In the genomic region with DNA sequence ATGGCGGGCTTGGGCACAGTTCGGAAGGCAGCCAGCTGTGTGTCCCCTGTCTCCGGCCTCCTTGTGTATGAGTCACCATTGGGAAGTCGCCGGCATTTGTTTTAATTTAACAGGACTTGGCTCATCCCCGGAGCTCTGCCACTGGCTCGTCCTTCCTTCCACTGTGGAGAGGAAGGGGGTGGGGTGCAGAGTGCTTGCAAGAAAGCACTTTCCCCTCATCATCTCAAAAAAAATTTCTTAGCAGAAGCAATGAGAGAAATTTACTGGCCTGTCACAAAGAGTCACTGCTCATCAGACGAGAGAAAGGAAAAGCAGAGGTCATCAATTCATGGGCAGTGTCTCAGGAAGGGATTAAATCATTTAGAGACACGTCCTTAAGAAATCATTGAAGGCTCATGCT, we compare ENCODE assay signal across 2 cellular contexts.
TF ChIP-seq lines count a peak whose summit lies in the region.

No MANE protein-coding gene starts in this region.

TF ChIP-seq in HepG2, 621 proteins besides CTCF, POLR2A, EP300 and RAD21:
- TF ChIP-seq ZNF501 (CRISPR knock-in tag; IDR thresholded peaks at IDR 0.05): no peak
- TF ChIP-seq FOSL1 (CRISPR knock-in tag; IDR thresholded peaks at IDR 0.05; ENCODE audit: borderline replicate concordance): no peak
- TF ChIP-seq ZNF790 (CRISPR knock-in tag; IDR thresholded peaks at IDR 0.05; ENCODE audit: borderline replicate concordance): no peak
- TF ChIP-seq, protein P1, sequence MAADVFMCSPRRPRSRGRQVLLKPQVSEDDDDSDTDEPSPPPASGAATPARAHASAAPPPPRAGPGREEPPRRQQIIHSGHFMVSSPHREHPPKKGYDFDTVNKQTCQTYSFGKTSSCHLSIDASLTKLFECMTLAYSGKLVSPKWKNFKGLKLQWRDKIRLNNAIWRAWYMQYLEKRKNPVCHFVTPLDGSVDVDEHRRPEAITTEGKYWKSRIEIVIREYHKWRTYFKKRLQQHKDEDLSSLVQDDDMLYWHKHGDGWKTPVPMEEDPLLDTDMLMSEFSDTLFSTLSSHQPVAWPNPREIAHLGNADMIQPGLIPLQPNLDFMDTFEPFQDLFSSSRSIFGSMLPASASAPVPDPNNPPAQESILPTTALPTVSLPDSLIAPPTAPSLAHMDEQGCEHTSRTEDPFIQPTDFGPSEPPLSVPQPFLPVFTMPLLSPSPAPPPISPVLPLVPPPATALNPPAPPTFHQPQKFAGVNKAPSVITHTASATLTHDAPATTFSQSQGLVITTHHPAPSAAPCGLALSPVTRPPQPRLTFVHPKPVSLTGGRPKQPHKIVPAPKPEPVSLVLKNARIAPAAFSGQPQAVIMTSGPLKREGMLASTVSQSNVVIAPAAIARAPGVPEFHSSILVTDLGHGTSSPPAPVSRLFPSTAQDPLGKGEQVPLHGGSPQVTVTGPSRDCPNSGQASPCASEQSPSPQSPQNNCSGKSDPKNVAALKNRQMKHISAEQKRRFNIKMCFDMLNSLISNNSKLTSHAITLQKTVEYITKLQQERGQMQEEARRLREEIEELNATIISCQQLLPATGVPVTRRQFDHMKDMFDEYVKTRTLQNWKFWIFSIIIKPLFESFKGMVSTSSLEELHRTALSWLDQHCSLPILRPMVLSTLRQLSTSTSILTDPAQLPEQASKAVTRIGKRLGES (CRISPR knock-in tag; IDR thresholded peaks at IDR 0.05; ENCODE audit: borderline replicate concordance): no peak
- TF ChIP-seq SNRNP70 (IDR thresholded peaks at IDR 0.05; ENCODE audit: low read depth, low read length): no peak
- TF ChIP-seq, protein P2, sequence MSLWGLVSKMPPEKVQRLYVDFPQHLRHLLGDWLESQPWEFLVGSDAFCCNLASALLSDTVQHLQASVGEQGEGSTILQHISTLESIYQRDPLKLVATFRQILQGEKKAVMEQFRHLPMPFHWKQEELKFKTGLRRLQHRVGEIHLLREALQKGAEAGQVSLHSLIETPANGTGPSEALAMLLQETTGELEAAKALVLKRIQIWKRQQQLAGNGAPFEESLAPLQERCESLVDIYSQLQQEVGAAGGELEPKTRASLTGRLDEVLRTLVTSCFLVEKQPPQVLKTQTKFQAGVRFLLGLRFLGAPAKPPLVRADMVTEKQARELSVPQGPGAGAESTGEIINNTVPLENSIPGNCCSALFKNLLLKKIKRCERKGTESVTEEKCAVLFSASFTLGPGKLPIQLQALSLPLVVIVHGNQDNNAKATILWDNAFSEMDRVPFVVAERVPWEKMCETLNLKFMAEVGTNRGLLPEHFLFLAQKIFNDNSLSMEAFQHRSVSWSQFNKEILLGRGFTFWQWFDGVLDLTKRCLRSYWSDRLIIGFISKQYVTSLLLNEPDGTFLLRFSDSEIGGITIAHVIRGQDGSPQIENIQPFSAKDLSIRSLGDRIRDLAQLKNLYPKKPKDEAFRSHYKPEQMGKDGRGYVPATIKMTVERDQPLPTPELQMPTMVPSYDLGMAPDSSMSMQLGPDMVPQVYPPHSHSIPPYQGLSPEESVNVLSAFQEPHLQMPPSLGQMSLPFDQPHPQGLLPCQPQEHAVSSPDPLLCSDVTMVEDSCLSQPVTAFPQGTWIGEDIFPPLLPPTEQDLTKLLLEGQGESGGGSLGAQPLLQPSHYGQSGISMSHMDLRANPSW (CRISPR knock-in tag; IDR thresholded peaks at IDR 0.05; ENCODE audit: borderline replicate concordance): no peak
- TF ChIP-seq ZNF224 (CRISPR knock-in tag; IDR thresholded peaks at IDR 0.05): no peak

TF ChIP-seq in K562, 482 proteins besides CTCF, POLR2A, EP300 and RAD21:
- no peak for TF ChIP-seq TAF7 (tag; IDR thresholded peaks at IDR 0.05)
